Comparison of ENCODE assay signal across 16 cellular contexts in the genomic region with DNA sequence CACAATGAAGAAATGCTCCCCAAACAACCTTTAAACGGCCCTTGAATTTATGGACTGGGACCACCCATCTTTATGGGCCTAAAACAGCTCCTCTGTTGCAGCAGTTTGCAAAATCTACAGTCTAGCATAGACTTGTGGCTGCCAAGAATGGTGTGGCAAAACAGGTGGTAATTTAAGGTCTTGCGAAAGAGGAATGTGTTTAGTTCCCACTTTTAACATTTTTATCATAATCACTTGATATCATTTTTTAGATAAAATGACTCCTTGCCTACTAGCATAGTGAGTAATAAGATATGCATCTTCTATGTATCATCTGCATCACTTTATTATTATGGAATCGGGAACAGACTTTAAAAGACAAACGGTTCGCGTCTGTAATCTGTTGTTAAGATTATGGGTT.
DNase-seq lines count a peak whose midpoint lies in the region; ATAC-seq, FAIRE-seq and TF ChIP-seq lines count a peak whose summit lies in the region.
"Had no signal": no experiment of that assay in that cellular context is flagged by ENCODE, and none has a peak within 500 bp of the region (broad histone marks: within the 10 kb centered on the region; RNA-seq: fewer than 3 reads in every experiment).

No MANE protein-coding gene starts in this region.

- no peaks in the 10 kb centered on the region for H4K20me1 ChIP-seq in HepG2 (ENCODE audit: insufficient read depth, low read length)
- no peaks in the 10 kb centered on the region for H4K20me1 ChIP-seq in astrocyte (ENCODE audit: insufficient read depth, low read length)

- DNase-seq in HepG2 (ENCODE audit: low spot score) (no peak), right lobe of liver (no peak), astrocyte (ENCODE audit: low read depth) (peak; percentile 10), fibroblast of pulmonary artery (ENCODE audit: low read depth) (peak; percentile 14), GDM1 (lab: John Stamatoyannopoulos, UW) (no peak), progenitor cell of endocrine pancreas (ENCODE audit: low spot score, unreplicated experiment) (no peak)
- no peak for DNase-seq in effector memory CD8-positive, alpha-beta T cell
- DNase-seq: CD8-positive, alpha-beta memory T cell; GM23248 had no signal

- no peak overlapping the region for H3K4me3 Mint-ChIP-seq in astrocyte (ENCODE audit: unreplicated experiment)
- no peak overlapping the region for H3K4me3 Mint-ChIP-seq in progenitor cell of endocrine pancreas (ENCODE audit: low read depth)
- H3K4me3 Mint-ChIP-seq in effector memory CD8-positive, alpha-beta T cell, result no peak overlapping the region
- H3K4me3 Mint-ChIP-seq: CD8-positive, alpha-beta memory T cell had no signal

- in situ Hi-C loops in HepG2 (cut with HindIII; ENCODE audit: extremely low pct_ligation_motif_present, low pct_unique_long_range_greater_than_20kb), result no loop called here

- H3K36me3 Mint-ChIP-seq in astrocyte (ENCODE audit: low read depth, unreplicated experiment), result no peaks in the 10 kb centered on the region
- peaks cover 13% of the 10 kb centered on the region for H3K36me3 Mint-ChIP-seq in progenitor cell of endocrine pancreas (ENCODE audit: insufficient read depth)
- H3K36me3 Mint-ChIP-seq in effector memory CD8-positive, alpha-beta T cell (ENCODE audit: insufficient read depth), result peaks cover 4% of the 10 kb centered on the region
- H3K36me3 Mint-ChIP-seq: CD8-positive, alpha-beta memory T cell had no signal

- H3K36me3 ChIP-seq in HepG2 (replicated peaks in 1 of 2; ENCODE audit: control insufficient read depth in 1 of 2, insufficient read depth in 2 of 2, low read length in 2 of 2), result no peaks in the 10 kb centered on the region
- H3K36me3 ChIP-seq in right lobe of liver, result no peaks in the 10 kb centered on the region
- H3K36me3 ChIP-seq in astrocyte (ENCODE audit: insufficient read depth, low read length), result no peaks in the 10 kb centered on the region

- no peak overlapping the region for H3K4me2 ChIP-seq in HepG2 (ENCODE audit: low read depth, low read length)
- no peak overlapping the region for H3K4me2 ChIP-seq in astrocyte (ENCODE audit: low read length)

- TF ChIP-seq CTCF in HepG2 (CRISPR knock-in tag; IDR thresholded peaks at IDR 0.05) (no peak), right lobe of liver (IDR thresholded peaks at IDR 0.05) (no peak), astrocyte (IDR thresholded peaks at IDR 0.05; ENCODE audit: insufficient read depth, low read depth, low read length) (no peak), fibroblast of pulmonary artery (IDR thresholded peaks at IDR 0.05; ENCODE audit: low read length, missing control alignments) (no peak), progenitor cell of endocrine pancreas (IDR thresholded peaks at IDR 0.05; ENCODE audit: unreplicated experiment) (no peak)

- H3K9ac ChIP-seq in HepG2 (ENCODE audit: insufficient read depth, low read depth, low read length) (no peak overlapping the region), astrocyte (ENCODE audit: low read length) (no peak overlapping the region)
- H3K9ac ChIP-seq: GM23248 had no signal

- H2AFZ ChIP-seq in HepG2 (ENCODE audit: low read length), result no peak overlapping the region
- no peak overlapping the region for H2AFZ ChIP-seq in astrocyte (ENCODE audit: low read depth, low read length)
- H2AFZ ChIP-seq: GM23248 had no signal

- POLR2A ChIA-PET in HepG2 (lab: Yijun Ruan, JAX), result no interaction called here

- TF ChIP-seq RAD21 in HepG2 (CRISPR knock-in tag; IDR thresholded peaks at IDR 0.05), result no peak

- H3K27ac ChIP-seq in HepG2 (ENCODE audit: extremely low read length, insufficient read depth, low read length), result no peak overlapping the region
- H3K27ac ChIP-seq in right lobe of liver, result no peak overlapping the region
- no peak overlapping the region for H3K27ac ChIP-seq in astrocyte (ENCODE audit: low read depth, low read length)
- H3K27ac ChIP-seq: 22Rv1, GM23248, HL-60 had no signal

- H3K9me3 Mint-ChIP-seq in astrocyte (ENCODE audit: unreplicated experiment), result peaks cover 7% of the 10 kb centered on the region
- H3K9me3 Mint-ChIP-seq in progenitor cell of endocrine pancreas (ENCODE audit: low read depth), result peaks cover 20% of the 10 kb centered on the region
- peaks cover 4 to 5% of the 10 kb centered on the region in 2 donors for H3K9me3 Mint-ChIP-seq in effector memory CD8-positive, alpha-beta T cell

- H3K4me1 Mint-ChIP-seq in astrocyte (ENCODE audit: low read depth, unreplicated experiment), result no peaks in the 10 kb centered on the region
- H3K4me1 Mint-ChIP-seq in progenitor cell of endocrine pancreas (ENCODE audit: low read depth), result no peaks in the 10 kb centered on the region
- H3K4me1 Mint-ChIP-seq in effector memory CD8-positive, alpha-beta T cell (ENCODE audit: low read depth in 2 of 2), result no peaks in the 10 kb centered on the region
- H3K4me1 Mint-ChIP-seq: CD8-positive, alpha-beta memory T cell had no signal

- TF ChIP-seq EP300 in HepG2 (IDR thresholded peaks at IDR 0.05; ENCODE audit: low read depth in 2 of 2, low read length in 2 of 2) (no peak), HepG2 (CRISPR knock-in tag; IDR thresholded peaks at IDR 0.05; ENCODE audit: borderline replicate concordance) (no peak)

- H3K79me2 ChIP-seq in HepG2 (ENCODE audit: insufficient read depth, low read length), result no peaks in the 10 kb centered on the region
- no peaks in the 10 kb centered on the region for H3K79me2 ChIP-seq in astrocyte (ENCODE audit: insufficient read depth, low read length)

- CTCF ChIA-PET in HepG2 (lab: Yijun Ruan, JAX; ENCODE audit: low intra/inter-chr PET ratio, low total read pairs), result no interaction called here

- H3K9me3 ChIP-seq in HepG2 (ENCODE audit: low read length) (peaks cover 20% of the 10 kb centered on the region), right lobe of liver (no peaks in the 10 kb centered on the region), astrocyte (ENCODE audit: insufficient read depth, low read depth, low read length) (no peaks in the 10 kb centered on the region)

- H3K4me1 ChIP-seq in HepG2 (ENCODE audit: insufficient read depth, low read length) (no peaks in the 10 kb centered on the region), right lobe of liver (no peaks in the 10 kb centered on the region), astrocyte (ENCODE audit: insufficient read depth, low read length) (no peaks in the 10 kb centered on the region)

- H3K27me3 ChIP-seq in HepG2 (ENCODE audit: control insufficient read depth in 1 of 2, insufficient read depth in 2 of 2, low read length in 2 of 2), result no peaks in the 10 kb centered on the region
- H3K27me3 ChIP-seq in right lobe of liver, result no peaks in the 10 kb centered on the region
- H3K27me3 ChIP-seq in astrocyte (ENCODE audit: insufficient read depth, low read length), result no peaks in the 10 kb centered on the region

- intact Hi-C loops in HepG2 (cut with micrococcal nuclease; ENCODE audit: unreplicated experiment), result no loop called here
- intact Hi-C loops in right lobe of liver (cut with DNase I), result no loop called here

- WGBS in HepG2 (ENCODE audit: low lambda C conversion rate), result 50% methylated on average over 6 of the region's 6 CpGs
- 78% methylated on average over 6 of the region's 6 CpGs for WGBS in right lobe of liver (ENCODE audit: insufficient coverage, low coverage, low lambda C conversion rate, missing lambda C conversion rate)

- no peak overlapping the region for H3K4me3 ChIP-seq in HepG2 (replicated peaks in 1 of 3; ENCODE audit: insufficient read depth in 1 of 3, low read depth in 2 of 3, low read length in 3 of 3)
- no peak overlapping the region for H3K4me3 ChIP-seq in right lobe of liver
- no peak overlapping the region for H3K4me3 ChIP-seq in astrocyte (ENCODE audit: insufficient read depth, low read depth, low read length)
- H3K4me3 ChIP-seq in fibroblast of pulmonary artery (replicated peaks; ENCODE audit: low read depth, low read length), result no peak overlapping the region
- H3K4me3 ChIP-seq: GM12878, GM23248 had no signal

- FAIRE-seq in HepG2 (lab: Jason Lieb, UNC) (no peak), astrocyte (lab: Jason Lieb, UNC) (no peak)
- FAIRE-seq: GM12878, GM18507, H54 had no signal

- no peaks in the 10 kb centered on the region for H3K27me3 Mint-ChIP-seq in astrocyte (ENCODE audit: low read depth, unreplicated experiment)
- H3K27me3 Mint-ChIP-seq in progenitor cell of endocrine pancreas, result no peaks in the 10 kb centered on the region
- H3K27me3 Mint-ChIP-seq in effector memory CD8-positive, alpha-beta T cell, result no peaks in the 10 kb centered on the region
- H3K27me3 Mint-ChIP-seq: CD8-positive, alpha-beta memory T cell had no signal

- TF ChIP-seq POLR2A in HepG2 (IDR thresholded peaks at IDR 0.05; ENCODE audit: insufficient read depth in 1 of 2, low read depth in 2 of 2, low read length in 2 of 2), result no peak
- no peak for TF ChIP-seq POLR2A in right lobe of liver (IDR thresholded peaks at IDR 0.05)

- ATAC-seq in HepG2, result no peak
- no peak for ATAC-seq in right lobe of liver
- no peak for ATAC-seq in HG02884 (IDR thresholded peaks at IDR 0.05; ENCODE audit: unreplicated experiment)
- no peak for ATAC-seq in effector memory CD8-positive, alpha-beta T cell (replicated peaks)
- ATAC-seq: GM12878, HCT116 had no signal

- H3K27ac Mint-ChIP-seq in astrocyte (ENCODE audit: unreplicated experiment) (no peak overlapping the region), progenitor cell of endocrine pancreas (no peak overlapping the region)
- no peak overlapping the region for H3K27ac Mint-ChIP-seq in effector memory CD8-positive, alpha-beta T cell

- no TSS peak for BruUV-seq in HepG2 (replicated peaks; lab: Mats Ljungman, UMichigan)

TF ChIP-seq in HepG2, 621 proteins besides CTCF, POLR2A, EP300 and RAD21:
- TF ChIP-seq MEIS2 (CRISPR knock-in tag; IDR thresholded peaks at IDR 0.05) (no peak), CEBPB (IDR thresholded peaks at IDR 0.05; ENCODE audit: borderline replicate concordance, low read depth, low read length) (peak; percentile 12; the same call in 1 of the 2 replicates)

Comparison
In these comparisons a context has a peak if more than half of its experiments do, and no peak if none do; other contexts are left out.
1. DNase-seq: peak in astrocyte (single experiment) and fibroblast of pulmonary artery (single experiment); none in HepG2 (single experiment), right lobe of liver (0 of 3), GDM1 (single experiment), progenitor cell of endocrine pancreas (single experiment) and effector memory CD8-positive, alpha-beta T cell (0 of 3).